In genomic region chr1:42017730-42018129, GRCh38 we compare ENCODE assay signal across 26 cellular contexts.
"Had no signal": no experiment of that assay in that cellular context is flagged by ENCODE, and none has a peak within 500 bp of the region (broad histone marks: within the 10 kb centered on the region; RNA-seq: fewer than 3 reads in every experiment).

No MANE protein-coding gene starts in this region.

- H3K9ac ChIP-seq: SK-N-SH had no signal

- H3K27ac ChIP-seq: HL-60, RWPE1 had no signal

- H3K4me2 ChIP-seq: SK-N-SH had no signal

- H3K27me3 ChIP-seq: MG63 had no signal

- DNase-seq: Karpas-422, KG1, MG63, NCI-H1092, NCI-H1105 treated with DMSO at 0.1 percent for 48 hours, NCI-H1417 treated with DMSO at 0.1 percent for 48 hours, NCI-H146, NCI-H1694 treated with DMSO at 0.1 percent for 48 hours, NCI-H1930, NCI-H2081, NCI-H2107, NCI-H2171, NCI-H226, NCI-H446, NCI-H510A, NCI-H524 treated with DMSO at 0.1 percent for 48 hours, NCI-H69, NCI-H774, PC-3, SHP77, SK-N-SH, SW 1271 had no signal

- H3K36me3 ChIP-seq: MG63 had no signal

- ATAC-seq: Panc1, PC-3 had no signal

- FAIRE-seq: HTR-8/SVneo had no signal

- H3K4me3 ChIP-seq: MG63 had no signal
